Comparison of ENCODE assay signal across 17 cellular contexts in genomic region chr7:4888161-4888560, GRCh38. TPM values are rescaled to one million over a fixed set of nuclear protein-coding genes. Genes with fewer than 3 reads are reported as not detected.
"Had no signal": no experiment of that assay in that cellular context is flagged by ENCODE, and none has a peak within 500 bp of the region (broad histone marks: within the 10 kb centered on the region; RNA-seq: fewer than 3 reads in every experiment).

No MANE protein-coding gene starts in this region.

- H3K27ac ChIP-seq: body of pancreas, hepatocyte, lower lobe of right lung, ovary, psoas muscle, skin epidermis, transverse colon, vagina had no signal

- H3K9me3 ChIP-seq: body of pancreas, lower lobe of right lung, ovary, psoas muscle, transverse colon, vagina had no signal

- H3K36me3 ChIP-seq: lower lobe of right lung, ovary, transverse colon, vagina had no signal

- H3K4me3 ChIP-seq: body of pancreas, hepatocyte, lower lobe of right lung, ovary, psoas muscle, skin epidermis, transverse colon, vagina had no signal

- DNase-seq: activated CD4-positive, alpha-beta T cell treated with anti-CD3 and anti-CD28 coated beads, Interleukin-2, amount 10 ng/mL, durations not matched to agents 24 days and 14 days; activated CD8-positive, alpha-beta T cell treated with anti-CD3 and anti-CD28 coated beads, Interleukin-2, amount 10 ng/mL, durations not matched to agents 7 days and 5 days; activated naive CD4-positive, alpha-beta T cell treated with Interleukin-2 at 50 U/mL for 16 hours; activated naive CD8-positive, alpha-beta T cell treated with anti-CD3 and anti-CD28 coated beads, Interleukin-2, amount 10 ng/mL, durations not matched to agents 7 days and 5 days; activated T-cell treated with anti-CD3 and anti-CD28 coated beads, Interleukin-2, amount 50 U/mL, for 24 hours; amygdala; body of pancreas; left cardiac atrium; lower lobe of right lung; natural killer cell; ovary; psoas muscle; transverse colon had no signal

- H3K4me1 ChIP-seq: lower lobe of right lung had no signal

RNA-seq across cellular contexts. Expression of gene RADIL, which starts 4.6 kb away (rescaled TPM):
- total RNA-seq: natural killer cell had no signal

RNA-seq across cellular contexts. Expression of gene PAPOLB, which starts 26.3 kb away (rescaled TPM):
- total RNA-seq: activated CD4-positive, alpha-beta T cell treated with anti-CD3 and anti-CD28 coated beads, Interleukin-2, amount 10 ng/mL, durations not matched to agents 24 days and 14 days; activated naive CD8-positive, alpha-beta T cell treated with anti-CD3 and anti-CD28 coated beads, Interleukin-2, amount 10 ng/mL, durations not matched to agents 7 days and 5 days; activated T-helper 2 cell treated with anti-CD3 and anti-CD28 coated beads, Interferon-gamma antibody, Interleukin-2, Interleukin-4, amounts not matched to agents 10 μg/mL and 5 μg/mL and 100 μg/mL, durations not matched to agents 14 hours and 24 hours and 36 hours; hepatocyte; vagina had no signal
- polyA plus RNA-seq: hepatocyte, ovary had no signal
